ENCODE assay signal across 31 cellular contexts in genomic region chr20:20816969-20817368, GRCh38.
"Had no signal": no experiment of that assay in that cellular context is flagged by ENCODE, and none has a peak within 500 bp of the region (broad histone marks: within the 10 kb centered on the region; RNA-seq: fewer than 3 reads in every experiment).

No MANE protein-coding gene starts in this region.

- H3K9me3 Mint-ChIP-seq: naive thymus-derived CD4-positive, alpha-beta T cell; natural killer cell; nephron; neural progenitor cell; stimulated activated memory B cell treated with anti-CD40 and anti-IgM and Interleukin-4, amounts not matched to agents 10 μg/mL and 1 μg/mL and 100 μg/mL, for 72 hours; stimulated activated naive CD8-positive, alpha-beta T cell treated with anti-CD3 and anti-CD28 coated beads, Interleukin-15, amount 100 ng/mL, for 72 hours; type B pancreatic cell had no signal

- H3K4me2 ChIP-seq: neural progenitor cell, smooth muscle cell had no signal

- H3K4me3 Mint-ChIP-seq: naive thymus-derived CD4-positive, alpha-beta T cell; natural killer cell; nephron; neural progenitor cell; stimulated activated memory B cell treated with anti-CD40 and anti-IgM and Interleukin-4, amounts not matched to agents 10 μg/mL and 1 μg/mL and 100 μg/mL, for 72 hours; stimulated activated naive CD8-positive, alpha-beta T cell treated with anti-CD3 and anti-CD28 coated beads, Interleukin-15, amount 100 ng/mL, for 72 hours; type B pancreatic cell had no signal

- H3K27ac Mint-ChIP-seq: naive thymus-derived CD4-positive, alpha-beta T cell; natural killer cell; nephron; stimulated activated memory B cell treated with anti-CD40 and anti-IgM and Interleukin-4, amounts not matched to agents 10 μg/mL and 1 μg/mL and 100 μg/mL, for 72 hours; stimulated activated naive CD8-positive, alpha-beta T cell treated with anti-CD3 and anti-CD28 coated beads, Interleukin-15, amount 100 ng/mL, for 72 hours; type B pancreatic cell had no signal

- H3K9ac ChIP-seq: neural progenitor cell, parathyroid adenoma had no signal

- H3K4me3 ChIP-seq: neural progenitor cell, ovary, prostate gland, skin epidermis, smooth muscle cell, spleen, suprapubic skin, testis, tibial artery, transverse colon, upper lobe of right lung, uterus had no signal

- ATAC-seq: naive thymus-derived CD4-positive, alpha-beta T cell; natural killer cell; right cardiac atrium; sciatic nerve; stimulated activated memory B cell treated with anti-CD40 and anti-IgM and Interleukin-4, amounts not matched to agents 10 μg/mL and 1 μg/mL and 100 μg/mL, for 72 hours; stimulated activated naive CD8-positive, alpha-beta T cell treated with anti-CD3 and anti-CD28 coated beads, Interleukin-15, amount 100 ng/mL, for 72 hours; stimulated activated naive CD8-positive, alpha-beta T cell treated with anti-CD3 and anti-CD28 coated beads, Interleukin-15, Interleukin-2, amounts not matched to agents 100 U/mL and 50 U/mL, for 24 hours; upper lobe of right lung had no signal

- H3K27ac ChIP-seq: neural progenitor cell, ovary, parathyroid adenoma, prostate gland, skin epidermis, spleen, suprapubic skin, testis, tibial artery, transverse colon, upper lobe of right lung, uterus had no signal

- H3K36me3 ChIP-seq: neural progenitor cell, ovary, prostate gland, spleen, suprapubic skin, tibial artery, transverse colon, upper lobe of right lung, uterus had no signal

- H3K4me1 Mint-ChIP-seq: nephron; stimulated activated memory B cell treated with anti-CD40 and anti-IgM and Interleukin-4, amounts not matched to agents 10 μg/mL and 1 μg/mL and 100 μg/mL, for 72 hours; stimulated activated naive CD8-positive, alpha-beta T cell treated with anti-CD3 and anti-CD28 coated beads, Interleukin-15, amount 100 ng/mL, for 72 hours had no signal

- H3K9me3 ChIP-seq: ovary, prostate gland, spleen, suprapubic skin, testis, tibial artery, transverse colon, upper lobe of right lung, uterus had no signal

- H3K36me3 Mint-ChIP-seq: naive thymus-derived CD4-positive, alpha-beta T cell; natural killer cell; neural progenitor cell; stimulated activated memory B cell treated with anti-CD40 and anti-IgM and Interleukin-4, amounts not matched to agents 10 μg/mL and 1 μg/mL and 100 μg/mL, for 72 hours; type B pancreatic cell had no signal

- H2AFZ ChIP-seq: neural progenitor cell, parathyroid adenoma had no signal

- H3K4me1 ChIP-seq: parathyroid adenoma, prostate gland, testis, tibial artery, transverse colon, uterus had no signal

- H3K79me2 ChIP-seq: parathyroid adenoma had no signal

- DNase-seq: naive thymus-derived CD4-positive, alpha-beta T cell; natural killer cell; occipital lobe; ovary; posterior cingulate gyrus; right cardiac atrium; spleen; stimulated activated CD4-positive, alpha-beta T cell treated with anti-CD3 and anti-CD28 coated beads, Interleukin-12 subunit alpha, Interleukin-12 subunit beta, amount 100 ng/mL, for 4 hours; stimulated activated CD4-positive, alpha-beta T cell treated with anti-CD3 and anti-CD28 coated beads, Interleukin-1b, Interleukin-23, amount 100 ng/mL, for 48 hours; stimulated activated CD4-positive, alpha-beta T cell treated with anti-CD3 and anti-CD28 coated beads, Interleukin-4, amount 100 ng/mL, for 1 hour; stimulated activated CD4-positive, alpha-beta T cell treated with anti-CD3 and anti-CD28 coated beads, Interleukin-4, amount 100 ng/mL, for 4 hours; stimulated activated CD8-positive, alpha-beta memory T cell treated with anti-CD3 and anti-CD28 coated beads, Interleukin-4, amount 100 ng/mL, for 48 hours; stimulated activated naive CD4-positive, alpha-beta T cell; stimulated activated naive CD8-positive, alpha-beta T cell treated with anti-CD3 and anti-CD28 coated beads, Interleukin-15, amount 100 ng/mL, for 72 hours; stimulated activated naive CD8-positive, alpha-beta T cell treated with anti-CD3 and anti-CD28 coated beads, Interleukin-15, Interleukin-2, amounts not matched to agents 100 U/mL and 50 U/mL, for 24 hours; substantia nigra; testis; tibial artery; transverse colon; upper lobe of right lung; uterus had no signal

- H3K27me3 ChIP-seq: neural progenitor cell, ovary, suprapubic skin, testis, tibial artery, transverse colon, upper lobe of right lung, uterus had no signal
